In the genomic region with DNA sequence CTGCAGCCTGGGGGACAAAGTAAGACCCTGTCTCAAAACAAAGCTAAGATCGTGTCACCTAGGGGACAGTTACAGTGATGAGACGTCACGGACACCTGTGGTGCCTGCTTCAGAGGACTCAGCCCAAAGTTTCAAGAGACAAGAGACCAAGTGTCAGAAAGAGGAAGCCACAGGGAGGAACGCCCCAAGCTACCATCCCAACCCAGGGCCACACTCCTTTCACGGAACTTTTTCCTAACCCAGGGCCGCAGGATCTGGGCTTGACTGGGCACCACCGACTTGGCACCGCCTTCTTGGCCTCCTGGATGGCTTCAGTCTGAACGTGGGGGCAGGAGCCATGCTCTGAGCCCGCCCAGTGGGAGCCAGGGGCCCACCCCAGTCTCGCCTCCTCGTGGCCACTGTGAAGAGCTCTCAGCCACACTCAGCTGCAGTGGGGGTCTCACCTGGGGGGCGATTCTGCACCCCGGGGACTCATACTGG, we compare ENCODE assay signal across 9 cellular contexts. TPM values are rescaled to one million over a fixed set of nuclear protein-coding genes. Genes with fewer than 3 reads are reported as not detected.
DNase-seq lines count a peak whose midpoint lies in the region; ATAC-seq and TF ChIP-seq lines count a peak whose summit lies in the region.
"Had no signal": no experiment of that assay in that cellular context is flagged by ENCODE, and none has a peak within 500 bp of the region (broad histone marks: within the 10 kb centered on the region; RNA-seq: fewer than 3 reads in every experiment).

No MANE protein-coding gene starts in this region.

- TF ChIP-seq POLR2A in Raji (IDR thresholded peaks at IDR 0.05; ENCODE audit: insufficient read depth, low read depth, low read length) (peak; percentile 46), testis (IDR thresholded peaks at IDR 0.05) (no peak)

- peak; percentile 17 for ATAC-seq in GM18873 (IDR thresholded peaks at IDR 0.05; ENCODE audit: low FRiP score, unreplicated experiment)

- peaks cover 25% of the 10 kb centered on the region for H3K4me1 ChIP-seq in testis

- peak; percentile 40 for TF ChIP-seq CTCF in CD14-positive monocyte (IDR thresholded peaks at IDR 0.05)
- TF ChIP-seq CTCF in GM20000 (IDR thresholded peaks at IDR 0.05; ENCODE audit: extremely low read depth, missing control alignments): no peak
- no peak for TF ChIP-seq CTCF in testis (IDR thresholded peaks at IDR 0.05)

- H3K4me3 Mint-ChIP-seq in CD14-positive monocyte (peak overlapping the region; percentile 61 to 65), immature natural killer cell (peak overlapping the region; percentile 79 to 87 (median 83))

- 85 to 90% methylated on average over 4 to 13 of the region's 14 CpGs for WGBS in testis, 2 donors

- intact Hi-C loops in CD14-positive monocyte (cut with micrococcal nuclease) (loop anchor here in 1 of 2 donors (2.0 kb wide), 1 partner anchor 13 kb away; no protein-coding TSS in a partner anchor), testis (cut with DNase I; ENCODE audit: low total_unique reads) (no loop called here)

- no peak overlapping the region for H3K4me3 ChIP-seq in testis

- H3K9me3 Mint-ChIP-seq in CD14-positive monocyte (peaks cover 0 to 3% (median 0%) of the 10 kb centered on the region in 7 donors), immature natural killer cell (peaks cover 0 to 5% (median 0%) of the 10 kb centered on the region in 6 donors)

- DNase-seq in CD14-positive monocyte (ENCODE audit: low spot score) (no peak), immature natural killer cell (peak; percentile 70 to 76 (median 71)), GM20000 (ENCODE audit: low spot score) (no peak), NCI-H2107 treated with DMSO at 0.1 percent for 48 hours (lab: John Stamatoyannopoulos, UW; ENCODE audit: unreplicated experiment) (no peak), testis (no peak), DMS 273 (lab: John Stamatoyannopoulos, UW; ENCODE audit: unreplicated experiment) (no peak)
- DNase-seq: EL had no signal

- H3K4me1 Mint-ChIP-seq in CD14-positive monocyte: peaks cover 75% of the 10 kb centered on the region
- H3K4me1 Mint-ChIP-seq in immature natural killer cell: peaks cover 68 to 71% of the 10 kb centered on the region in 2 donors

- H3K36me3 Mint-ChIP-seq in CD14-positive monocyte (peaks cover 28 to 42% of the 10 kb centered on the region in 2 donors), immature natural killer cell (peaks cover 6 to 13% (median 9%) of the 10 kb centered on the region in 3 donors)

- H3K27me3 Mint-ChIP-seq in CD14-positive monocyte (ENCODE audit: low read depth in 3 of 3): peaks cover 0 to 3% (median 0%) of the 10 kb centered on the region in 3 donors
- peaks cover 31 to 52% (median 51%) of the 10 kb centered on the region in 3 donors for H3K27me3 Mint-ChIP-seq in immature natural killer cell (ENCODE audit: low read depth in 3 of 3)

- H3K27me3 ChIP-seq in testis: no peaks in the 10 kb centered on the region

- H3K27ac Mint-ChIP-seq in CD14-positive monocyte: peak overlapping the region; percentile 94 to 100 (median 100)
- H3K27ac Mint-ChIP-seq in immature natural killer cell: peak overlapping the region; percentile 95 to 99 (median 98)

- H3K27ac ChIP-seq in testis: no peak overlapping the region

- no peaks in the 10 kb centered on the region for H3K9me3 ChIP-seq in testis

- no peaks in the 10 kb centered on the region for H3K36me3 ChIP-seq in testis (ENCODE audit: low read depth, missing control alignments)

RNA-seq across cellular contexts. Expression of a gene that starts 8.5 kb away (rescaled TPM):
- 10 to 100 TPM; 60.5 to 96.3 TPM for polyA plus RNA-seq in CD14-positive monocyte
- 100 to 1,000 TPM in 1 of 3 donors, 10 to 100 TPM in 2; 39.4 to 160 (median 42.2) TPM for polyA plus RNA-seq in immature natural killer cell
- 10 to 100 TPM; 22.8 to 31.6 TPM for total RNA-seq in testis
- polyA plus RNA-seq in testis (ENCODE audit: insufficient read depth, low read depth, low replicate concordance): 17.8 TPM

RNA-seq across cellular contexts. Expression of a gene that starts 9.1 kb away (rescaled TPM):
- polyA plus RNA-seq in CD14-positive monocyte (under 1 TPM; 0.41 to 0.80 TPM), immature natural killer cell (under 1 TPM in 1 of 3 donors, not detected in 2; 0.42 TPM), testis (ENCODE audit: insufficient read depth, low read depth, low replicate concordance) (796 TPM)
- total RNA-seq in testis: 100 to 1,000 TPM; 208 to 276 TPM

RNA-seq across cellular contexts. Expression of a gene that starts 36.6 kb away (rescaled TPM):
- 10 to 100 TPM; 16.9 to 21.8 TPM for polyA plus RNA-seq in CD14-positive monocyte
- 10 to 100 TPM; 22.7 to 39.2 (median 23.9) TPM for polyA plus RNA-seq in immature natural killer cell
- total RNA-seq in testis: 100 to 1,000 TPM in 1 of 2 donors, 10 to 100 TPM in 1; 93.0 to 103 TPM
- polyA plus RNA-seq in testis (ENCODE audit: insufficient read depth, low read depth, low replicate concordance): 76.5 TPM

Comparison
In these comparisons a context has a peak if more than half of its experiments do, and no peak if none do; other contexts are left out.
1. DNase-seq: peak in immature natural killer cell (3 of 3); none in CD14-positive monocyte (single experiment), GM20000 (single experiment), NCI-H2107 treated with DMSO at 0.1 percent for 48 hours (single experiment), testis (single experiment) and DMS 273 (single experiment).
2. RNA of a gene that starts 9.1 kb away (polyA plus RNA-seq): 796 TPM in testis (single experiment); 0.41 to 0.80 TPM in CD14-positive monocyte and 0.42 TPM in immature natural killer cell; every median in the first group is over 100 times any median in the second.